Comparison of ENCODE assay signal across 8 cellular contexts in genomic region chr4:110193287-110193686, GRCh38. TPM values are rescaled to one million over a fixed set of nuclear protein-coding genes. Genes with fewer than 3 reads are reported as not detected.
DNase-seq lines count a peak whose midpoint lies in the region; ATAC-seq and TF ChIP-seq lines count a peak whose summit lies in the region.
"Not testable (repeated sequence)": the region's sequence is repeated elsewhere in the genome, so short reads cannot be mapped to it uniquely, and the experiment has no call there.

No MANE protein-coding gene starts in this region.

- not testable (repeated sequence) for H3K14ac ChIP-seq in IMR-90 (replicated peaks; ENCODE audit: low read depth, low read length)

- peaks cover 91% of the 10 kb centered on the region for H3K79me2 ChIP-seq in mammary epithelial cell (ENCODE audit: insufficient read depth, low read length)
- peaks cover 53% of the 10 kb centered on the region for H3K79me2 ChIP-seq in hepatocyte

- H3K36me3 ChIP-seq in IMR-90 (ENCODE audit: control insufficient read depth, insufficient read depth, low read length); mammary epithelial cell (ENCODE audit: insufficient read depth, low read length); hepatocyte (replicated peaks; ENCODE audit: insufficient read depth, low read depth); subcutaneous abdominal adipose tissue (ENCODE audit: control insufficient read depth in 5 of 5, insufficient read depth in 5 of 5, low read length in 5 of 5): not testable (repeated sequence)

- H4K20me1 ChIP-seq in IMR-90 (ENCODE audit: insufficient read depth, low read length); mammary epithelial cell (ENCODE audit: insufficient read depth, low read length); hepatocyte (ENCODE audit: insufficient read depth, poor library complexity, severe bottlenecking): not testable (repeated sequence)

- CTCF ChIA-PET in IMR-90 (lab: Yijun Ruan, JAX): not testable (repeated sequence)
- CTCF ChIA-PET in mammary epithelial cell (lab: Charles Lee; ENCODE audit: low non-redundant PET): interaction anchor here (0.6 kb wide), 1 partner anchor 18 kb away, joined by 3 read pairs; no protein-coding TSS in a partner anchor

- H3K9me3 ChIP-seq in IMR-90 (ENCODE audit: control insufficient read depth, insufficient read depth, low read length); mammary epithelial cell (replicated peaks; ENCODE audit: insufficient read depth, low read length); hepatocyte (ENCODE audit: low read depth); subcutaneous abdominal adipose tissue (ENCODE audit: control insufficient read depth in 5 of 5, low read length in 5 of 5): not testable (repeated sequence)

- H2BK120ac ChIP-seq in IMR-90 (ENCODE audit: low read depth, low read length): not testable (repeated sequence)

- intact Hi-C loops in IMR-90 (cut with micrococcal nuclease); mammary epithelial cell (cut with micrococcal nuclease): not testable (repeated sequence)
- intact Hi-C loops in natural killer cell (cut with micrococcal nuclease): loop anchor here (10.0 kb wide), 2 partner anchors 322 to 758 kb away; partner anchors contain the start of gene SEC24B

- not testable (repeated sequence) for BruUV-seq in IMR-90 (replicated peaks; lab: Mats Ljungman, UMichigan)
- TSS peak; percentile 7 for BruUV-seq in mammary epithelial cell (replicated peaks; lab: Mats Ljungman, UMichigan)

- H2AK5ac ChIP-seq in IMR-90 (ENCODE audit: low read depth, low read length): not testable (repeated sequence)

- peaks cover 29% of the 10 kb centered on the region for H3K4me1 Mint-ChIP-seq in T-helper 1 cell treated with Interleukin-12 subunit alpha and Interleukin-12 subunit beta and Interleukin-4 antibody, amounts not matched to agents 30 μg/mL and 1 μg/mL, for 36 hours (ENCODE audit: low read depth)
- peaks cover 12% of the 10 kb centered on the region for H3K4me1 Mint-ChIP-seq in activated T-helper 17 cell treated with anti-CD3 and anti-CD28 coated beads, Interleukin-2, amount 50 U/mL, for 72 hours
- peaks cover 28 to 39% of the 10 kb centered on the region in 2 donors for H3K4me1 Mint-ChIP-seq in natural killer cell

- in situ Hi-C loops in IMR-90 (cut with MboI; ENCODE audit: low sequenced_read_pairs); mammary epithelial cell (cut with MboI; ENCODE audit: low sequenced_read_pairs in 2 of 2): not testable (repeated sequence)

- DNase-seq in IMR-90; mammary epithelial cell; hepatocyte (ENCODE audit: low spot score); natural killer cell: not testable (repeated sequence)

- not testable (repeated sequence) for H2AFZ ChIP-seq in IMR-90 (replicated peaks; ENCODE audit: low read length, poor library complexity); mammary epithelial cell (ENCODE audit: low read depth, low read length)
- peak overlapping the region; percentile 14 for H2AFZ ChIP-seq in hepatocyte

- not testable (repeated sequence) for H3K9ac ChIP-seq in IMR-90 (ENCODE audit: low read depth, low read length); mammary epithelial cell (ENCODE audit: insufficient read depth, low read length)
- peak overlapping the region in 1 of 5 donors; percentile 10 for H3K9ac ChIP-seq in subcutaneous abdominal adipose tissue (ENCODE audit: low read length in 5 of 5)

- not testable (repeated sequence) for H2BK5ac ChIP-seq in IMR-90 (ENCODE audit: low read depth, low read length, poor library complexity, severe bottlenecking)

- H4K91ac ChIP-seq in IMR-90 (ENCODE audit: insufficient read depth, low read depth, low read length): not testable (repeated sequence)

- H3K4me2 ChIP-seq in IMR-90 (ENCODE audit: low read depth, low read length); mammary epithelial cell (ENCODE audit: insufficient read depth, low read depth, low read length): not testable (repeated sequence)
- H3K4me2 ChIP-seq in hepatocyte: peak overlapping the region; percentile 62

- not testable (repeated sequence) for H4K5ac ChIP-seq in IMR-90 (ENCODE audit: low read depth, low read length)

- not testable (repeated sequence) for TF ChIP-seq POLR2A in IMR-90 (IDR thresholded peaks at IDR 0.05; ENCODE audit: low read depth, low read length)

- H3K27me3 ChIP-seq in IMR-90 (ENCODE audit: control insufficient read depth, insufficient read depth, low read length); mammary epithelial cell (ENCODE audit: insufficient read depth, low read length); hepatocyte; subcutaneous abdominal adipose tissue (ENCODE audit: control insufficient read depth in 5 of 5, insufficient read depth in 4 of 5, low read length in 5 of 5): not testable (repeated sequence)

- not testable (repeated sequence) for H3K9me3 Mint-ChIP-seq in T-helper 1 cell treated with Interleukin-12 subunit alpha and Interleukin-12 subunit beta and Interleukin-4 antibody, amounts not matched to agents 30 μg/mL and 1 μg/mL, for 36 hours; activated T-helper 17 cell treated with anti-CD3 and anti-CD28 coated beads, Interleukin-2, amount 50 U/mL, for 72 hours; natural killer cell

- WGBS in IMR-90 (ENCODE audit: extremely low coverage in 2 of 2, insufficient read length in 1 of 2), 2 experiments: no CpG with 5 or more reads among the region's 7 CpGs
- WGBS in mammary epithelial cell (ENCODE audit: low coverage, missing lambda C conversion rate): 83% methylated on average over 7 of the region's 7 CpGs
- 38% methylated on average over 7 of the region's 7 CpGs for WGBS in hepatocyte (ENCODE audit: low lambda C conversion rate, missing lambda C conversion rate)

- H3K27me3 Mint-ChIP-seq in T-helper 1 cell treated with Interleukin-12 subunit alpha and Interleukin-12 subunit beta and Interleukin-4 antibody, amounts not matched to agents 30 μg/mL and 1 μg/mL, for 36 hours (ENCODE audit: low read depth); activated T-helper 17 cell treated with anti-CD3 and anti-CD28 coated beads, Interleukin-2, amount 50 U/mL, for 72 hours; natural killer cell (ENCODE audit: low read depth in 2 of 2): not testable (repeated sequence)

- H3K36me3 Mint-ChIP-seq in T-helper 1 cell treated with Interleukin-12 subunit alpha and Interleukin-12 subunit beta and Interleukin-4 antibody, amounts not matched to agents 30 μg/mL and 1 μg/mL, for 36 hours (ENCODE audit: low read depth): peaks cover 19% of the 10 kb centered on the region
- not testable (repeated sequence) for H3K36me3 Mint-ChIP-seq in activated T-helper 17 cell treated with anti-CD3 and anti-CD28 coated beads, Interleukin-2, amount 50 U/mL, for 72 hours (ENCODE audit: low read depth); natural killer cell

- peaks cover 13 to 30% of the 10 kb centered on the region in 2 experiments for H3K79me1 ChIP-seq in IMR-90 (ENCODE audit: low read depth in 1 of 2, low read length in 2 of 2)

- 0 out of 2 replicates have a peak overlapping the region, but pooled peaks have one; percentile 5 for H3K4ac ChIP-seq in IMR-90 (ENCODE audit: low read depth, low read length)

- H3K27ac ChIP-seq in C4-2B (peak overlapping the region; percentile 62), mammary epithelial cell (ENCODE audit: insufficient read depth, low read depth, low read length) (peak overlapping the region; percentile 13), hepatocyte (peak overlapping the region; percentile 87), subcutaneous abdominal adipose tissue (ENCODE audit: low read depth, low read length) (peak overlapping the region; percentile 55)
- not testable (repeated sequence) for H3K27ac ChIP-seq in IMR-90 (ENCODE audit: insufficient read depth, low read length)

- peak overlapping the region; percentile 18; the same call in 1 of the 2 replicates for H2BK20ac ChIP-seq in IMR-90 (ENCODE audit: low read depth, low read length)

- not testable (repeated sequence) for H3K56ac ChIP-seq in IMR-90 (ENCODE audit: extremely low read depth, insufficient read depth, low read length)

- not testable (repeated sequence) for ATAC-seq in IMR-90 (ENCODE audit: low read depth); activated T-helper 17 cell treated with anti-CD3 and anti-CD28 coated beads, Interleukin-2, amount 50 U/mL, for 72 hours (replicated peaks); natural killer cell

- dilution Hi-C loops in IMR-90 (cut with HindIII; ENCODE audit: low sequenced_read_pairs, unreplicated experiment); mammary epithelial cell (cut with HindIII; ENCODE audit: low sequenced_read_pairs): not testable (repeated sequence)

- POLR2A ChIA-PET in IMR-90 (lab: Charles Lee; ENCODE audit: unreplicated experiment): not testable (repeated sequence)

- H2AK9ac ChIP-seq in IMR-90 (replicated peaks; ENCODE audit: low read depth, low read length, poor library complexity): not testable (repeated sequence)

- peak overlapping the region in 1 of 2 experiments; percentile 63; a peak in 1 of 4 replicates for H4K8ac ChIP-seq in IMR-90 (ENCODE audit: low read depth in 2 of 2, low read length in 2 of 2)

- H3K9me1 ChIP-seq in IMR-90 (ENCODE audit: insufficient read depth, low read length): not testable (repeated sequence)

- not testable (repeated sequence) for H3K23ac ChIP-seq in IMR-90 (ENCODE audit: low read depth, low read length)

- not testable (repeated sequence) for H3K9me2 ChIP-seq in hepatocyte (replicated peaks; ENCODE audit: insufficient read depth)

- H3K4me3 ChIP-seq in IMR-90 (ENCODE audit: insufficient read depth, low read depth, low read length); mammary epithelial cell (replicated peaks in 1 of 3; ENCODE audit: insufficient read depth in 1 of 3, low read depth in 2 of 3, low read length in 3 of 3); hepatocyte; subcutaneous abdominal adipose tissue (ENCODE audit: low read depth in 1 of 5, low read length in 5 of 5): not testable (repeated sequence)

- not testable (repeated sequence) for TF ChIP-seq RAD21 in IMR-90 (IDR thresholded peaks at IDR 0.05; ENCODE audit: low read length)

- H2BK15ac ChIP-seq in IMR-90 (ENCODE audit: low read depth, low read length): not testable (repeated sequence)

- not testable (repeated sequence) for H3K4me1 ChIP-seq in IMR-90 (ENCODE audit: control insufficient read depth, insufficient read depth, low read length)
- H3K4me1 ChIP-seq in mammary epithelial cell (ENCODE audit: insufficient read depth, low read length): peaks cover 25% of the 10 kb centered on the region
- H3K4me1 ChIP-seq in hepatocyte (ENCODE audit: insufficient read depth): peaks cover 33% of the 10 kb centered on the region
- peaks cover 0 to 42% (median 24%) of the 10 kb centered on the region in 5 donors for H3K4me1 ChIP-seq in subcutaneous abdominal adipose tissue (ENCODE audit: control insufficient read depth in 5 of 5, insufficient read depth in 5 of 5, low read length in 5 of 5)

- not testable (repeated sequence) for H3K18ac ChIP-seq in IMR-90 (ENCODE audit: low read depth, low read length)

- not testable (repeated sequence) for H3K4me3 Mint-ChIP-seq in T-helper 1 cell treated with Interleukin-12 subunit alpha and Interleukin-12 subunit beta and Interleukin-4 antibody, amounts not matched to agents 30 μg/mL and 1 μg/mL, for 36 hours; natural killer cell
- H3K4me3 Mint-ChIP-seq in activated T-helper 17 cell treated with anti-CD3 and anti-CD28 coated beads, Interleukin-2, amount 50 U/mL, for 72 hours: peak overlapping the region; percentile 72

- peak overlapping the region; percentile 85 for H3K27ac Mint-ChIP-seq in T-helper 1 cell treated with Interleukin-12 subunit alpha and Interleukin-12 subunit beta and Interleukin-4 antibody, amounts not matched to agents 30 μg/mL and 1 μg/mL, for 36 hours
- H3K27ac Mint-ChIP-seq in activated T-helper 17 cell treated with anti-CD3 and anti-CD28 coated beads, Interleukin-2, amount 50 U/mL, for 72 hours: peak overlapping the region; percentile 78
- H3K27ac Mint-ChIP-seq in natural killer cell: peak overlapping the region; percentile 80 to 91

- TF ChIP-seq CTCF in C4-2B (conservative IDR thresholded peaks at IDR 0.05); IMR-90 (conservative IDR thresholded peaks at IDR 0.05; ENCODE audit: low read depth, low read length); mammary epithelial cell (conservative IDR thresholded peaks at IDR 0.05 in 1 of 2, IDR thresholded peaks at IDR 0.05 in 1 of 2; ENCODE audit: extremely low read depth in 1 of 2, insufficient read depth in 1 of 2, low read depth in 1 of 2, low read length in 2 of 2); hepatocyte (IDR thresholded peaks at IDR 0.05; ENCODE audit: poor library complexity); natural killer cell (IDR thresholded peaks at IDR 0.05): not testable (repeated sequence)

RNA-seq across cellular contexts. Expression of gene ELOVL6, which starts 5.1 kb away (rescaled TPM):
- total RNA-seq in IMR-90 (2012; rRNA removed) (17.5 and 19.0 TPM in 2 replicates), mammary epithelial cell (10 to 100 TPM; 18.7 to 49.0 TPM), hepatocyte (18.1 and 19.8 TPM in 2 replicates), natural killer cell (10 to 100 TPM; 25.0 to 35.2 (median 30.9) TPM)
- polyA plus RNA-seq in IMR-90 (2012; rRNA removed) (12.6 and 17.9 TPM in 2 replicates), mammary epithelial cell (61.6 TPM), hepatocyte (12.8 and 14.4 TPM in 2 replicates)
- polyA plus RNA-seq in IMR-90 (2012; cell fraction: cytosol; rRNA removed): 4.2 and 5.8 TPM in 2 replicates
- polyA plus RNA-seq in IMR-90 (2012; cell fraction: nucleus; rRNA removed; ENCODE audit: low replicate concordance): 1.8 and 11.5 TPM in 2 replicates
- 1 to 10 TPM; 6.1 to 6.5 TPM for total RNA-seq in activated T-helper 17 cell treated with anti-CD3 and anti-CD28 coated beads, Interleukin-2, amount 50 U/mL, for 72 hours
- 34.7 TPM for polyA minus RNA-seq in mammary epithelial cell
